Comparison of ENCODE assay signal across 25 cellular contexts in genomic region chr2:158633261-158633660, GRCh38.
"Had no signal": no experiment of that assay in that cellular context is flagged by ENCODE, and none has a peak within 500 bp of the region (broad histone marks: within the 10 kb centered on the region; RNA-seq: fewer than 3 reads in every experiment).

No MANE protein-coding gene starts in this region.

- H3K4me3 ChIP-seq: ascending aorta, coronary artery had no signal

- H3K4me1 ChIP-seq: ascending aorta had no signal

- H3K27me3 ChIP-seq: ascending aorta, brain microvascular endothelial cell, dorsolateral prefrontal cortex had no signal

- H3K27ac ChIP-seq: ascending aorta, brain microvascular endothelial cell, coronary artery, VCaP had no signal

- ATAC-seq: activated naive CD4-positive, alpha-beta T cell treated with anti-CD3 and anti-CD28 coated beads, Interleukin-2, amount 50 U/mL, for 72 hours; activated T-cell treated with anti-CD3 and anti-CD28 coated beads, Interleukin-2, amount 50 U/mL, for 72 hours; esophagus mucosa; WTC11 had no signal

- H3K9me3 ChIP-seq: ascending aorta had no signal

- DNase-seq: activated CD4-positive, alpha-beta memory T cell treated with anti-CD3 and anti-CD28 coated beads, Interleukin-2, amount 10 ng/mL, durations not matched to agents 7 days and 5 days; activated CD4-positive, alpha-beta T cell treated with anti-CD3 and anti-CD28 coated beads for 1 hour; activated CD4-positive, alpha-beta T cell treated with anti-CD3 and anti-CD28 coated beads for 4 hours; activated CD4-positive, alpha-beta T cell treated with anti-CD3 and anti-CD28 coated beads, Interleukin-2, amount 10 ng/mL, durations not matched to agents 7 days and 5 days; activated CD4-positive, alpha-beta T cell treated with anti-CD3 and anti-CD28 coated beads, Interleukin-2, amount 50 U/mL, for 4 hours; activated CD8-positive, alpha-beta memory T cell treated with anti-CD3 and anti-CD28 coated beads, Interleukin-2, amount 50 U/mL, for 48 hours; activated gamma-delta T cell; activated naive CD4-positive, alpha-beta T cell; activated naive CD4-positive, alpha-beta T cell treated with anti-CD3 and anti-CD28 coated beads, Interleukin-2, amount 10 ng/mL, durations not matched to agents 7 days and 5 days; activated naive CD8-positive, alpha-beta T cell treated with anti-CD3 and anti-CD28 coated beads, Interleukin-2, amount 10 ng/mL, durations not matched to agents 7 days and 5 days; activated T-cell treated with anti-CD3 and anti-CD28 coated beads for 4 hours; activated T-cell treated with anti-CD3 and anti-CD28 coated beads, Interleukin-2, amount 50 U/mL, for 24 hours; activated T-cell treated with anti-CD3 and anti-CD28 coated beads, Interleukin-2, amount 50 U/mL, for 72 hours; brain microvascular endothelial cell; dorsolateral prefrontal cortex; effector memory CD4-positive, alpha-beta T cell; endodermal cell; head of caudate nucleus; T1000 had no signal
